In genomic region chr2:130966149-130967019, GRCh38 we compare ENCODE assay signal across 1 cellular context.
TF ChIP-seq lines count a peak whose summit lies in the region.

No MANE protein-coding gene starts in this region.

TF ChIP-seq in HepG2, 621 proteins besides CTCF, POLR2A, EP300 and RAD21 (continued from another document):
- TF ChIP-seq THRA (CRISPR knock-in tag; IDR thresholded peaks at IDR 0.05; ENCODE audit: borderline replicate concordance) (no peak), FOXC1 (CRISPR knock-in tag; IDR thresholded peaks at IDR 0.05; ENCODE audit: borderline replicate concordance) (no peak), ZC3H4 (CRISPR knock-in tag; IDR thresholded peaks at IDR 0.05; ENCODE audit: borderline replicate concordance) (no peak), NFKBIZ (CRISPR knock-in tag; IDR thresholded peaks at IDR 0.05) (no peak), KLF9 (CRISPR knock-in tag; IDR thresholded peaks at IDR 0.05; ENCODE audit: low read depth) (no peak), BCL6 (CRISPR knock-in tag; IDR thresholded peaks at IDR 0.05) (peak; percentile 75), KAT2B (IDR thresholded peaks at IDR 0.05; ENCODE audit: borderline replicate concordance, low read depth, low read length) (peak; percentile 49; the same call in 1 of the 2 replicates), SOX5 (CRISPR knock-in tag; IDR thresholded peaks at IDR 0.05; ENCODE audit: borderline replicate concordance) (0 out of 2 replicates have a peak, but pooled peaks have one; percentile 15), CENPT (CRISPR knock-in tag; IDR thresholded peaks at IDR 0.05; ENCODE audit: low read depth) (no peak), SYNCRIP (IDR thresholded peaks at IDR 0.05; ENCODE audit: insufficient read depth, low read depth, low read length) (no peak), NR2F2 (IDR thresholded peaks at IDR 0.05; ENCODE audit: borderline replicate concordance, low read depth) (peak; percentile 27; the same call in 1 of the 2 replicates), SOX6 (IDR thresholded peaks at IDR 0.05) (no peak), SOX6 (CRISPR knock-in tag; IDR thresholded peaks at IDR 0.05) (peak; percentile 62), SRSF1 (optimal IDR thresholded peaks at IDR 0.05; ENCODE audit: low read depth, low read length) (no peak), RBAK (CRISPR knock-in tag; IDR thresholded peaks at IDR 0.05) (no peak), ARID4A (CRISPR knock-in tag; IDR thresholded peaks at IDR 0.05; ENCODE audit: borderline replicate concordance) (no peak)
- TF ChIP-seq, protein P1, sequence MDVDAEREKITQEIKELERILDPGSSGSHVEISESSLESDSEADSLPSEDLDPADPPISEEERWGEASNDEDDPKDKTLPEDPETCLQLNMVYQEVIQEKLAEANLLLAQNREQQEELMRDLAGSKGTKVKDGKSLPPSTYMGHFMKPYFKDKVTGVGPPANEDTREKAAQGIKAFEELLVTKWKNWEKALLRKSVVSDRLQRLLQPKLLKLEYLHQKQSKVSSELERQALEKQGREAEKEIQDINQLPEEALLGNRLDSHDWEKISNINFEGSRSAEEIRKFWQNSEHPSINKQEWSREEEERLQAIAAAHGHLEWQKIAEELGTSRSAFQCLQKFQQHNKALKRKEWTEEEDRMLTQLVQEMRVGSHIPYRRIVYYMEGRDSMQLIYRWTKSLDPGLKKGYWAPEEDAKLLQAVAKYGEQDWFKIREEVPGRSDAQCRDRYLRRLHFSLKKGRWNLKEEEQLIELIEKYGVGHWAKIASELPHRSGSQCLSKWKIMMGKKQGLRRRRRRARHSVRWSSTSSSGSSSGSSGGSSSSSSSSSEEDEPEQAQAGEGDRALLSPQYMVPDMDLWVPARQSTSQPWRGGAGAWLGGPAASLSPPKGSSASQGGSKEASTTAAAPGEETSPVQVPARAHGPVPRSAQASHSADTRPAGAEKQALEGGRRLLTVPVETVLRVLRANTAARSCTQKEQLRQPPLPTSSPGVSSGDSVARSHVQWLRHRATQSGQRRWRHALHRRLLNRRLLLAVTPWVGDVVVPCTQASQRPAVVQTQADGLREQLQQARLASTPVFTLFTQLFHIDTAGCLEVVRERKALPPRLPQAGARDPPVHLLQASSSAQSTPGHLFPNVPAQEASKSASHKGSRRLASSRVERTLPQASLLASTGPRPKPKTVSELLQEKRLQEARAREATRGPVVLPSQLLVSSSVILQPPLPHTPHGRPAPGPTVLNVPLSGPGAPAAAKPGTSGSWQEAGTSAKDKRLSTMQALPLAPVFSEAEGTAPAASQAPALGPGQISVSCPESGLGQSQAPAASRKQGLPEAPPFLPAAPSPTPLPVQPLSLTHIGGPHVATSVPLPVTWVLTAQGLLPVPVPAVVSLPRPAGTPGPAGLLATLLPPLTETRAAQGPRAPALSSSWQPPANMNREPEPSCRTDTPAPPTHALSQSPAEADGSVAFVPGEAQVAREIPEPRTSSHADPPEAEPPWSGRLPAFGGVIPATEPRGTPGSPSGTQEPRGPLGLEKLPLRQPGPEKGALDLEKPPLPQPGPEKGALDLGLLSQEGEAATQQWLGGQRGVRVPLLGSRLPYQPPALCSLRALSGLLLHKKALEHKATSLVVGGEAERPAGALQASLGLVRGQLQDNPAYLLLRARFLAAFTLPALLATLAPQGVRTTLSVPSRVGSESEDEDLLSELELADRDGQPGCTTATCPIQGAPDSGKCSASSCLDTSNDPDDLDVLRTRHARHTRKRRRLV (CRISPR knock-in tag; IDR thresholded peaks at IDR 0.05): no peak
- TF ChIP-seq, protein P2, sequence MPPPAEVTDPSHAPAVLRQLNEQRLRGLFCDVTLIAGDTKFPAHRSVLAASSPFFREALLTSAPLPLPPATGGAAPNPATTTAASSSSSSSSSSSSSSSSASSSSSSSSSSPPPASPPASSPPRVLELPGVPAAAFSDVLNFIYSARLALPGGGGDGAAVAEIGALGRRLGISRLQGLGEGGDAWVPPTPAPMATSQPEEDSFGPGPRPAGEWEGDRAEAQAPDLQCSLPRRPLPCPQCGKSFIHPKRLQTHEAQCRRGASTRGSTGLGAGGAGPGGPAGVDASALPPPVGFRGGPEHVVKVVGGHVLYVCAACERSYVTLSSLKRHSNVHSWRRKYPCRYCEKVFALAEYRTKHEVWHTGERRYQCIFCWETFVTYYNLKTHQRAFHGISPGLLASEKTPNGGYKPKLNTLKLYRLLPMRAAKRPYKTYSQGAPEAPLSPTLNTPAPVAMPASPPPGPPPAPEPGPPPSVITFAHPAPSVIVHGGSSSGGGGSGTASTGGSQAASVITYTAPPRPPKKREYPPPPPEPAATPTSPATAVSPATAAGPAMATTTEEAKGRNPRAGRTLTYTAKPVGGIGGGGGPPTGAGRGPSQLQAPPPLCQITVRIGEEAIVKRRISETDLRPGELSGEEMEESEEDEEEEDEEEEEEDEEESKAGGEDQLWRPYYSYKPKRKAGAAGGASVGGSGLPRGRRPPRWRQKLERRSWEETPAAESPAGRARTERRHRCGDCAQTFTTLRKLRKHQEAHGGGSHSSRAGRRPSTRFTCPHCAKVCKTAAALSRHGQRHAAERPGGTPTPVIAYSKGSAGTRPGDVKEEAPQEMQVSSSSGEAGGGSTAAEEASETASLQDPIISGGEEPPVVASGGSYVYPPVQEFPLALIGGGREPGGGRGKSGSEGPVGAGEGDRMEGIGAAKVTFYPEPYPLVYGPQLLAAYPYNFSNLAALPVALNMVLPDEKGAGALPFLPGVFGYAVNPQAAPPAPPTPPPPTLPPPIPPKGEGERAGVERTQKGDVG (CRISPR knock-in tag; IDR thresholded peaks at IDR 0.05; ENCODE audit: borderline replicate concordance): no peak
TF ChIP-seq in HepG2: peak in this region for 6.
